20 cellular contexts compared by ENCODE assay signal in the genomic region with DNA sequence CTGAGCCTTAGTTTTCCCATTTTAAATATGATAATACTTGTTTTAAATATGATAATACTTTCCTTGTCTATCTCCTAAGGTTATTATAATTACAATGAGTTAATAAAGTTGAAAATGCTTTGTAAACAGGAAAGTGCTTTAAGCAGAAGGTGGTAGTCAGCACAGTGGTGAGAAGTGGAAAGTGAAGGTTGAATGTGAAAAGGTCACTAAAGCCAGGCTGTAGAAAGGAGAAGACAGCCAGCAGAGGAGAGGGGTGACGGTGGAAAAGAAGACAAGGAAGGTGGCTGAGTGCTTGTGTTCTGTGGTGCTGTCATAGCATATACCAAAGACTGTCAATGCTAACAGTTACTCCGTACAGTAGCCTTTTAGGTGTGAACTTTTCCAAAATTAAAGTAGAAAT.
A peak's percentile ranks its signal among the peaks of the same experiment; 100 is the strongest.
DNase-seq lines count a peak whose midpoint lies in the region; ATAC-seq and TF ChIP-seq lines count a peak whose summit lies in the region.
"Had no signal": no experiment of that assay in that cellular context is flagged by ENCODE, and none has a peak within 500 bp of the region (broad histone marks: within the 10 kb centered on the region; RNA-seq: fewer than 3 reads in every experiment).

No MANE protein-coding gene starts in this region.

- no peak overlapping the region for H3K27ac ChIP-seq in CD4-positive, alpha-beta T cell (ENCODE audit: low read depth, low read length)
- no peak overlapping the region for H3K27ac ChIP-seq in prostate gland

- no peak overlapping the region for H3K4me3 Mint-ChIP-seq in activated CD4-positive, alpha-beta T cell treated with anti-CD3 and anti-CD28 coated beads, Interleukin-2, amount 10 ng/mL, durations not matched to agents 24 days and 14 days
- no peak overlapping the region for H3K4me3 Mint-ChIP-seq in CD4-positive, alpha-beta T cell
- no peak overlapping the region for H3K4me3 Mint-ChIP-seq in activated T-helper 17 cell treated with anti-CD3 and anti-CD28 coated beads, Interleukin-2, amount 50 U/mL, for 72 hours
- no peak overlapping the region for H3K4me3 Mint-ChIP-seq in natural killer cell treated with Interleukin-12 subunit alpha and Interleukin-12 subunit beta and Interleukin-15 and Interleukin-18, amount 100 ng/mL, for 72 hours

- intact Hi-C loops in activated CD4-positive, alpha-beta T cell treated with anti-CD3 and anti-CD28 coated beads, Interleukin-2, amount 10 ng/mL, durations not matched to agents 24 days and 14 days (cut with micrococcal nuclease), result loop anchor here (5.0 kb wide), 1 partner anchor 121 kb away; no protein-coding TSS in a partner anchor
- intact Hi-C loops in CD4-positive, alpha-beta T cell (cut with DNase I, micrococcal nuclease), result no loop called here
- intact Hi-C loops in prostate gland (cut with DNase I), result no loop called here

- H3K9me3 Mint-ChIP-seq in activated CD4-positive, alpha-beta T cell treated with anti-CD3 and anti-CD28 coated beads, Interleukin-2, amount 10 ng/mL, durations not matched to agents 24 days and 14 days, result no peaks in the 10 kb centered on the region
- no peaks in the 10 kb centered on the region for H3K9me3 Mint-ChIP-seq in CD4-positive, alpha-beta T cell
- H3K9me3 Mint-ChIP-seq in activated T-helper 17 cell treated with anti-CD3 and anti-CD28 coated beads, Interleukin-2, amount 50 U/mL, for 72 hours, result no peaks in the 10 kb centered on the region
- no peaks in the 10 kb centered on the region for H3K9me3 Mint-ChIP-seq in natural killer cell treated with Interleukin-12 subunit alpha and Interleukin-12 subunit beta and Interleukin-15 and Interleukin-18, amount 100 ng/mL, for 72 hours

- H3K4me1 ChIP-seq in prostate gland (replicated peaks), result no peaks in the 10 kb centered on the region

- H3K27ac Mint-ChIP-seq in activated CD4-positive, alpha-beta T cell treated with anti-CD3 and anti-CD28 coated beads, Interleukin-2, amount 10 ng/mL, durations not matched to agents 24 days and 14 days, result no peak overlapping the region
- peak overlapping the region; percentile 3 for H3K27ac Mint-ChIP-seq in CD4-positive, alpha-beta T cell
- peak overlapping the region; percentile 73 for H3K27ac Mint-ChIP-seq in activated T-helper 17 cell treated with anti-CD3 and anti-CD28 coated beads, Interleukin-2, amount 50 U/mL, for 72 hours
- peak overlapping the region; percentile 12 to 14 for H3K27ac Mint-ChIP-seq in natural killer cell treated with Interleukin-12 subunit alpha and Interleukin-12 subunit beta and Interleukin-15 and Interleukin-18, amount 100 ng/mL, for 72 hours

- TF ChIP-seq POLR2A in prostate gland (IDR thresholded peaks at IDR 0.05), result no peak

- no peaks in the 10 kb centered on the region for H3K27me3 Mint-ChIP-seq in activated CD4-positive, alpha-beta T cell treated with anti-CD3 and anti-CD28 coated beads, Interleukin-2, amount 10 ng/mL, durations not matched to agents 24 days and 14 days
- H3K27me3 Mint-ChIP-seq in CD4-positive, alpha-beta T cell, result no peaks in the 10 kb centered on the region
- H3K27me3 Mint-ChIP-seq in activated T-helper 17 cell treated with anti-CD3 and anti-CD28 coated beads, Interleukin-2, amount 50 U/mL, for 72 hours, result no peaks in the 10 kb centered on the region
- H3K27me3 Mint-ChIP-seq in natural killer cell treated with Interleukin-12 subunit alpha and Interleukin-12 subunit beta and Interleukin-15 and Interleukin-18, amount 100 ng/mL, for 72 hours, result no peaks in the 10 kb centered on the region

- no peak for TF ChIP-seq CTCF in CD4-positive, alpha-beta T cell (IDR thresholded peaks at IDR 0.05)
- TF ChIP-seq CTCF in prostate gland (IDR thresholded peaks at IDR 0.05), result no peak

- H3K36me3 ChIP-seq in prostate gland, result no peaks in the 10 kb centered on the region

- ATAC-seq in CD4-positive, alpha-beta T cell (ENCODE audit: poor library complexity), result no peak
- ATAC-seq in activated T-helper 17 cell treated with anti-CD3 and anti-CD28 coated beads, Interleukin-2, amount 50 U/mL, for 72 hours (replicated peaks), result no peak
- ATAC-seq in natural killer cell treated with Interleukin-12 subunit alpha and Interleukin-12 subunit beta and Interleukin-15 and Interleukin-18, amount 100 ng/mL, for 72 hours, result no peak
- ATAC-seq in HG03565 (IDR thresholded peaks at IDR 0.05; ENCODE audit: unreplicated experiment), result no peak
- ATAC-seq: HCT116 had no signal

- peak; percentile 8 for DNase-seq in activated CD4-positive, alpha-beta T cell treated with anti-CD3 and anti-CD28 coated beads for 48 hours
- no peak for DNase-seq in activated CD4-positive, alpha-beta T cell treated with anti-CD3 and anti-CD28 coated beads, Interleukin-2, amount 10 ng/mL, durations not matched to agents 24 days and 14 days
- DNase-seq in CD4-positive, alpha-beta T cell, result no peak
- no peak for DNase-seq in natural killer cell treated with Interleukin-12 subunit alpha and Interleukin-12 subunit beta and Interleukin-15 and Interleukin-18, amount 100 ng/mL, for 72 hours (ENCODE audit: low spot score)
- DNase-seq in prostate gland (ENCODE audit: low spot score), result no peak
- DNase-seq in stimulated activated naive CD4-positive, alpha-beta T cell treated with Interleukin-2 at 50 U/mL for 16 hours (lab: John Stamatoyannopoulos, UW), result no peak
- DNase-seq: 8988T, DMS153, GF-D8, GOT3, NCI-H187, NCI-H2107, NCI-H2227 treated with DMSO at 0.1 percent for 48 hours, NCI-H510A treated with DMSO at 0.1 percent for 48 hours, NCI-H774, RPMI8226, SHP77 treated with DMSO at 0.1 percent for 48 hours had no signal

- CTCF ChIA-PET in CD4-positive, alpha-beta T cell (lab: Charles Lee), result no interaction called here

- POLR2A ChIA-PET in CD4-positive, alpha-beta T cell (lab: Charles Lee), result no interaction called here

- no peak overlapping the region for H3K4me3 ChIP-seq in prostate gland

- 97% methylated on average over 2 of the region's 2 CpGs for WGBS in prostate gland

- no peaks in the 10 kb centered on the region for H3K27me3 ChIP-seq in CD4-positive, alpha-beta T cell (ENCODE audit: control insufficient read depth, insufficient read depth, low read length)
- H3K27me3 ChIP-seq in prostate gland (replicated peaks; ENCODE audit: insufficient read depth), result no peaks in the 10 kb centered on the region

- H3K36me3 Mint-ChIP-seq in activated CD4-positive, alpha-beta T cell treated with anti-CD3 and anti-CD28 coated beads, Interleukin-2, amount 10 ng/mL, durations not matched to agents 24 days and 14 days (ENCODE audit: low read depth), result peaks cover 48% of the 10 kb centered on the region
- H3K36me3 Mint-ChIP-seq in CD4-positive, alpha-beta T cell (ENCODE audit: low read depth), result peaks cover 78% of the 10 kb centered on the region
- H3K36me3 Mint-ChIP-seq in activated T-helper 17 cell treated with anti-CD3 and anti-CD28 coated beads, Interleukin-2, amount 50 U/mL, for 72 hours (ENCODE audit: low read depth), result peaks cover 65% of the 10 kb centered on the region
- peaks cover 16% of the 10 kb centered on the region for H3K36me3 Mint-ChIP-seq in natural killer cell treated with Interleukin-12 subunit alpha and Interleukin-12 subunit beta and Interleukin-15 and Interleukin-18, amount 100 ng/mL, for 72 hours

- no peaks in the 10 kb centered on the region for H3K9me3 ChIP-seq in CD4-positive, alpha-beta T cell (ENCODE audit: control insufficient read depth, low read length)
- H3K9me3 ChIP-seq in prostate gland, result no peaks in the 10 kb centered on the region

- peaks cover 13% of the 10 kb centered on the region for H3K4me1 Mint-ChIP-seq in activated CD4-positive, alpha-beta T cell treated with anti-CD3 and anti-CD28 coated beads, Interleukin-2, amount 10 ng/mL, durations not matched to agents 24 days and 14 days
- no peaks in the 10 kb centered on the region for H3K4me1 Mint-ChIP-seq in CD4-positive, alpha-beta T cell (ENCODE audit: low read depth)
- H3K4me1 Mint-ChIP-seq in activated T-helper 17 cell treated with anti-CD3 and anti-CD28 coated beads, Interleukin-2, amount 50 U/mL, for 72 hours, result peaks cover 12% of the 10 kb centered on the region
- H3K4me1 Mint-ChIP-seq in natural killer cell treated with Interleukin-12 subunit alpha and Interleukin-12 subunit beta and Interleukin-15 and Interleukin-18, amount 100 ng/mL, for 72 hours (ENCODE audit: low read depth in 2 of 2), result peaks cover 0 to 6% of the 10 kb centered on the region in 2 donors
